In genomic region chr9:129809346-129809745, GRCh38 we compare ENCODE assay signal across 21 cellular contexts.
"Had no signal": no experiment of that assay in that cellular context is flagged by ENCODE, and none has a peak within 500 bp of the region (broad histone marks: within the 10 kb centered on the region; RNA-seq: fewer than 3 reads in every experiment).

No MANE protein-coding gene starts in this region.

- DNase-seq: activated CD4-positive, alpha-beta T cell treated with anti-CD3 and anti-CD28 coated beads, Interleukin-2, amount 50 U/mL, for 1 hour; activated naive CD4-positive, alpha-beta T cell treated with anti-CD3 and anti-CD28 coated beads, Interleukin-2, amount 50 U/mL, for 16 hours; activated T-cell treated with anti-CD3 and anti-CD28 coated beads for 4 hours; amniotic stem cell; body of pancreas; central memory CD4-positive, alpha-beta T cell; cortex of kidney; effector CD8-positive, alpha-beta T cell; gastrocnemius medialis; islet precursor cell; pancreas; stimulated activated CD4-positive, alpha-beta T cell treated with anti-CD3 and anti-CD28 coated beads, Interleukin-12 subunit alpha, Interleukin-12 subunit beta, amount 100 ng/mL, for 4 hours; stimulated activated CD4-positive, alpha-beta T cell treated with anti-CD3 and anti-CD28 coated beads, Interleukin-2, amount 100 ng/mL, for 24 hours; transverse colon had no signal

- H3K27me3 ChIP-seq: body of pancreas, gastrocnemius medialis, hepatocyte, neural progenitor cell, pancreas, transverse colon had no signal

- H3K27ac ChIP-seq: body of pancreas, gastrocnemius medialis, hepatocyte, neural progenitor cell, pancreas had no signal

- H3K9me3 Mint-ChIP-seq: activated T-helper 2 cell treated with anti-CD3 and anti-CD28 coated beads, Interferon-gamma antibody, Interleukin-2, Interleukin-4, amounts not matched to agents 10 μg/mL and 5 μg/mL and 100 μg/mL, durations not matched to agents 14 hours and 24 hours and 36 hours; mesothelial cell of epicardium; neural progenitor cell; stimulated activated effector memory CD8-positive, alpha-beta T cell treated with anti-CD3 and anti-CD28 coated beads, Interleukin-12 subunit alpha, Interleukin-12 subunit beta, amount 100 ng/mL, for 72 hours; T-helper 2 cell treated with Interferon-gamma antibody and Interleukin-4, amounts not matched to agents 5 μg/mL and 100 μg/mL, for 36 hours had no signal

- H3K36me3 ChIP-seq: neural progenitor cell, pancreas had no signal

- H3K4me2 ChIP-seq: hepatocyte, neural progenitor cell had no signal

- H3K4me3 ChIP-seq: body of pancreas, gastrocnemius medialis, hepatocyte, lung, neural progenitor cell, pancreas, transverse colon had no signal

- H3K4me1 ChIP-seq: gastrocnemius medialis had no signal

- H3K4me3 Mint-ChIP-seq: mesothelial cell of epicardium; neural progenitor cell; stimulated activated effector memory CD8-positive, alpha-beta T cell treated with anti-CD3 and anti-CD28 coated beads, Interleukin-12 subunit alpha, Interleukin-12 subunit beta, amount 100 ng/mL, for 72 hours; T-helper 2 cell treated with Interferon-gamma antibody and Interleukin-4, amounts not matched to agents 5 μg/mL and 100 μg/mL, for 36 hours had no signal

- H3K9me3 ChIP-seq: body of pancreas, gastrocnemius medialis, pancreas, transverse colon had no signal

- H3K27ac Mint-ChIP-seq: activated T-helper 2 cell treated with anti-CD3 and anti-CD28 coated beads, Interferon-gamma antibody, Interleukin-2, Interleukin-4, amounts not matched to agents 10 μg/mL and 5 μg/mL and 100 μg/mL, durations not matched to agents 14 hours and 24 hours and 36 hours; mesothelial cell of epicardium; neural progenitor cell; stimulated activated effector memory CD8-positive, alpha-beta T cell treated with anti-CD3 and anti-CD28 coated beads, Interleukin-12 subunit alpha, Interleukin-12 subunit beta, amount 100 ng/mL, for 72 hours; T-helper 2 cell treated with Interferon-gamma antibody and Interleukin-4, amounts not matched to agents 5 μg/mL and 100 μg/mL, for 36 hours had no signal

- H3K9ac ChIP-seq: neural progenitor cell had no signal

- H2AFZ ChIP-seq: hepatocyte, neural progenitor cell had no signal
